Comparison of ENCODE assay signal across 13 cellular contexts in the genomic region with DNA sequence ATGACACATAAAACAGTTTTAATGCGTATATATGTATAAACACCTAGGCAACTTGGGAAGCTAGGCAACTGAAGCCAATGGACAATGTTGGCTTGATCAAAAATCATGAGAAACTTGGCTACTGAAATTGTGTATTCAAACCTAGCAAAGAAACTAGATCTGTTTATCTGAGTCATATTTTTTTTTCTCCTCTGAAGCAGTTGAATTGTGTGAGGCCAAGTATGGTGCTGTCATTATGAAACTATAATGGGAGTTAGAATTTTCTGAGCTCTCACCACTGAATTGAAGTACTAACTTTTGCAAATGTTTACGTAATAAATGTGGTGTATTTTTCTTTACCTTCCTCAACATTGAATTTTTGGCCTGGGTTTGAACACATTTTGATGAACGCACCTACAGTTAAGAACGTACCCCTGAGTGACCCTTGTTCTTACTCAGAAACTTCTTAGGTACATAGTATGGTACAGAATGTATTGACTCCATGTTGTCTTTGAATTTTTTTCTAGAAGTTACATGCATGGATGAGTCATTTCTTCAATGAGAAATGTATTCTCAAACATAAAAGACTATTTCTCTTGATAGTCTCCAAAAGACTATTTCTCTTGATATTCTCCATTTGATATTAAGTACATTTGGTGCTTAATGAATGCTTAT. TPM values are rescaled to one million over a fixed set of nuclear protein-coding genes. Genes with fewer than 3 reads are reported as not detected.
DNase-seq lines count a peak whose midpoint lies in the region; ATAC-seq lines count a peak whose summit lies in the region.
"Had no signal": no experiment of that assay in that cellular context is flagged by ENCODE, and none has a peak within 500 bp of the region (broad histone marks: within the 10 kb centered on the region; RNA-seq: fewer than 3 reads in every experiment).

No MANE protein-coding gene starts in this region.

- peaks cover 94% of the 10 kb centered on the region for H3K4me1 Mint-ChIP-seq in activated T-cell treated with anti-CD3 and anti-CD28 coated beads, Interleukin-2, amount 50 U/mL, for 72 hours (ENCODE audit: low read depth)
- peaks cover 56% of the 10 kb centered on the region for H3K4me1 Mint-ChIP-seq in activated naive CD8-positive, alpha-beta T cell treated with anti-CD3 and anti-CD28 coated beads, Interleukin-2, amount 10 ng/mL, durations not matched to agents 7 days and 5 days

- H3K27ac Mint-ChIP-seq in activated T-cell treated with anti-CD3 and anti-CD28 coated beads, Interleukin-2, amount 50 U/mL, for 72 hours = peak overlapping the region; percentile 99
- peak overlapping the region; percentile 59 for H3K27ac Mint-ChIP-seq in activated naive CD8-positive, alpha-beta T cell treated with anti-CD3 and anti-CD28 coated beads, Interleukin-2, amount 10 ng/mL, durations not matched to agents 7 days and 5 days

- peak; percentile 56 to 66 for ATAC-seq in activated T-cell treated with anti-CD3 and anti-CD28 coated beads, Interleukin-2, amount 50 U/mL, for 72 hours (replicated peaks in 1 of 2)
- ATAC-seq in HG03025 (IDR thresholded peaks at IDR 0.05; ENCODE audit: low FRiP score, unreplicated experiment) (peak; percentile 49), left ventricle myocardium superior (no peak), GM21447 (IDR thresholded peaks at IDR 0.05; ENCODE audit: unreplicated experiment) (no peak)
- ATAC-seq in activated naive CD8-positive, alpha-beta T cell treated with anti-CD3 and anti-CD28 coated beads, Interleukin-2, amount 10 ng/mL, durations not matched to agents 7 days and 5 days (ENCODE audit: low read depth) = peak; percentile 55
- ATAC-seq: body of pancreas, left cardiac atrium had no signal

- H3K36me3 Mint-ChIP-seq in activated T-cell treated with anti-CD3 and anti-CD28 coated beads, Interleukin-2, amount 50 U/mL, for 72 hours (ENCODE audit: insufficient read depth in 2 of 2) = peaks cover 31 to 67% of the 10 kb centered on the region in 2 donors
- peaks cover 47% of the 10 kb centered on the region for H3K36me3 Mint-ChIP-seq in activated naive CD8-positive, alpha-beta T cell treated with anti-CD3 and anti-CD28 coated beads, Interleukin-2, amount 10 ng/mL, durations not matched to agents 7 days and 5 days

- intact Hi-C loops in left ventricle myocardium superior (cut with micrococcal nuclease) = no loop called here

- DNase-seq in activated T-cell treated with anti-CD3 and anti-CD28 coated beads, Interleukin-2, amount 50 U/mL, for 72 hours = no peak
- no peak for DNase-seq in activated T-cell treated with anti-CD3 and anti-CD28 coated beads, Interleukin-2, amount 50 U/mL, for 48 hours
- DNase-seq in activated naive CD8-positive, alpha-beta T cell treated with anti-CD3 and anti-CD28 coated beads, Interleukin-2, amount 10 ng/mL, durations not matched to agents 7 days and 5 days = no peak
- peak; percentile 33 for DNase-seq in stromal cell of bone marrow (ENCODE audit: low read depth)
- no peak for DNase-seq in GF-D8 (lab: John Stamatoyannopoulos, UW)
- DNase-seq in left ventricle myocardium superior = no peak
- DNase-seq: AML-193, body of pancreas, esophagus squamous epithelium, left cardiac atrium, NCI-H1436 treated with DMSO at 0.1 percent for 48 hours had no signal

- peak overlapping the region; percentile 38 to 73 for H3K4me3 Mint-ChIP-seq in activated T-cell treated with anti-CD3 and anti-CD28 coated beads, Interleukin-2, amount 50 U/mL, for 72 hours
- peak overlapping the region; percentile 31 for H3K4me3 Mint-ChIP-seq in activated naive CD8-positive, alpha-beta T cell treated with anti-CD3 and anti-CD28 coated beads, Interleukin-2, amount 10 ng/mL, durations not matched to agents 7 days and 5 days

- no peaks in the 10 kb centered on the region for H3K27me3 Mint-ChIP-seq in activated T-cell treated with anti-CD3 and anti-CD28 coated beads, Interleukin-2, amount 50 U/mL, for 72 hours (ENCODE audit: low read depth)
- no peaks in the 10 kb centered on the region for H3K27me3 Mint-ChIP-seq in activated naive CD8-positive, alpha-beta T cell treated with anti-CD3 and anti-CD28 coated beads, Interleukin-2, amount 10 ng/mL, durations not matched to agents 7 days and 5 days

- POLR2A ChIA-PET in activated naive CD8-positive, alpha-beta T cell treated with anti-CD3 and anti-CD28 coated beads, Interleukin-2, amount 10 ng/mL, durations not matched to agents 7 days and 5 days (lab: Charles Lee) = interaction anchor here (1.0 to 4.3 kb wide), 4 partner anchors 8 to 23 kb away, joined by 3 to 31 read pairs (median 6); partner anchors contain the start of gene CD28

- H3K9me3 Mint-ChIP-seq in activated T-cell treated with anti-CD3 and anti-CD28 coated beads, Interleukin-2, amount 50 U/mL, for 72 hours = no peaks in the 10 kb centered on the region
- no peaks in the 10 kb centered on the region for H3K9me3 Mint-ChIP-seq in activated naive CD8-positive, alpha-beta T cell treated with anti-CD3 and anti-CD28 coated beads, Interleukin-2, amount 10 ng/mL, durations not matched to agents 7 days and 5 days

RNA-seq across cellular contexts. Expression of gene CD28, which starts 23.8 kb away (rescaled TPM):
- total RNA-seq in activated T-cell treated with anti-CD3 and anti-CD28 coated beads, Interleukin-2, amount 50 U/mL, for 72 hours = 100 to 1,000 TPM; 177 to 206 TPM
- total RNA-seq in activated naive CD8-positive, alpha-beta T cell treated with anti-CD3 and anti-CD28 coated beads, Interleukin-2, amount 10 ng/mL, durations not matched to agents 7 days and 5 days = 10 to 100 TPM; 52.7 to 58.9 TPM
- 0.92 TPM for total RNA-seq in left ventricle myocardium superior

Comparison
In these comparisons a context has a peak if more than half of its experiments do, and no peak if none do; other contexts are left out.
1. ATAC-seq: peak in activated T-cell treated with anti-CD3 and anti-CD28 coated beads, Interleukin-2, amount 50 U/mL, for 72 hours (2 of 2), HG03025 (single experiment) and activated naive CD8-positive, alpha-beta T cell treated with anti-CD3 and anti-CD28 coated beads, Interleukin-2, amount 10 ng/mL, durations not matched to agents 7 days and 5 days (single experiment); none in left ventricle myocardium superior (single experiment) and GM21447 (single experiment).
2. RNA of gene CD28, which starts 23.8 kb away (total RNA-seq): 177 to 206 TPM in activated T-cell treated with anti-CD3 and anti-CD28 coated beads, Interleukin-2, amount 50 U/mL, for 72 hours and 52.7 to 58.9 TPM in activated naive CD8-positive, alpha-beta T cell treated with anti-CD3 and anti-CD28 coated beads, Interleukin-2, amount 10 ng/mL, durations not matched to agents 7 days and 5 days; 0.92 TPM in left ventricle myocardium superior (single experiment); every median in the first group is over 10 times any median in the second.